Comparison of ENCODE assay signal across 2 cellular contexts in genomic region chr7:24283559-24283899, GRCh38.
TF ChIP-seq lines count a peak whose summit lies in the region.

No MANE protein-coding gene starts in this region.

TF ChIP-seq in GM12878, 131 proteins besides CTCF, POLR2A, EP300 and RAD21 (continued from another document):
- TF ChIP-seq ZBED1 (IDR thresholded peaks at IDR 0.05; ENCODE audit: borderline replicate concordance): no peak
- TF ChIP-seq STAT3 (IDR thresholded peaks at IDR 0.05; ENCODE audit: low read depth, low read length): no peak

TF ChIP-seq in neural cell, 6 proteins besides CTCF, POLR2A, EP300 and RAD21 (continued from another document):
- no peak for TF ChIP-seq REST (IDR thresholded peaks at IDR 0.05; ENCODE audit: borderline replicate concordance)
- TF ChIP-seq POLR2AphosphoS5 (IDR thresholded peaks at IDR 0.05): no peak
